8 cellular contexts compared by ENCODE assay signal in genomic region chr12:105330938-105331804, GRCh38. TPM values are rescaled to one million over a fixed set of nuclear protein-coding genes. Genes with fewer than 3 reads are reported as not detected.
DNase-seq lines count a peak whose midpoint lies in the region; ATAC-seq and TF ChIP-seq lines count a peak whose summit lies in the region.

No MANE protein-coding gene starts in this region.

- H3K36me3 Mint-ChIP-seq in activated CD4-positive, alpha-beta T cell treated with anti-CD3 and anti-CD28 coated beads for 36 hours (ENCODE audit: low read depth): no peaks in the 10 kb centered on the region
- no peaks in the 10 kb centered on the region for H3K36me3 Mint-ChIP-seq in endodermal cell (ENCODE audit: low read depth)
- H3K36me3 Mint-ChIP-seq in naive thymus-derived CD4-positive, alpha-beta T cell: peaks cover 0 to 10% (median 2%) of the 10 kb centered on the region in 5 donors

- WGBS in endodermal cell (ENCODE audit: insufficient coverage in 1 of 2, insufficient read length in 1 of 2), 2 experiments: 0 to 4% methylated on average over 1 to 46 of the region's 46 CpGs
- 7 to 12% methylated on average over 10 to 21 of the region's 46 CpGs for WGBS in upper lobe of left lung, 2 donors

- H3K9me3 ChIP-seq in A673 (ENCODE audit: low read depth, low read length, poor library complexity, severe bottlenecking): no peaks in the 10 kb centered on the region
- H3K9me3 ChIP-seq in HUES48 (ENCODE audit: control insufficient read depth, insufficient read depth, low read length): no peaks in the 10 kb centered on the region
- no peaks in the 10 kb centered on the region for H3K9me3 ChIP-seq in endodermal cell (ENCODE audit: control insufficient read depth, low read length)
- H3K9me3 ChIP-seq in naive thymus-derived CD4-positive, alpha-beta T cell (ENCODE audit: control insufficient read depth in 2 of 3, low read length in 3 of 3): no peaks in the 10 kb centered on the region
- H3K9me3 ChIP-seq in upper lobe of left lung: no peaks in the 10 kb centered on the region

- no peak for TF ChIP-seq POLR2A in GM18505 (IDR thresholded peaks at IDR 0.05; ENCODE audit: borderline replicate concordance, extremely low read depth, insufficient read depth, insufficient read length)
- no peak for TF ChIP-seq POLR2A in upper lobe of left lung (IDR thresholded peaks at IDR 0.05)

- TF ChIP-seq CTCF in A673 (conservative IDR thresholded peaks at IDR 0.05; ENCODE audit: low read depth, low read length) (no peak), endodermal cell (conservative IDR thresholded peaks at IDR 0.05) (no peak), upper lobe of left lung (IDR thresholded peaks at IDR 0.05) (no peak)

- no peaks in the 10 kb centered on the region for H3K9me3 Mint-ChIP-seq in activated CD4-positive, alpha-beta T cell treated with anti-CD3 and anti-CD28 coated beads for 36 hours (ENCODE audit: low read depth)
- no peaks in the 10 kb centered on the region for H3K9me3 Mint-ChIP-seq in endodermal cell
- no peaks in the 10 kb centered on the region for H3K9me3 Mint-ChIP-seq in naive thymus-derived CD4-positive, alpha-beta T cell

- TF ChIP-seq EP300 in upper lobe of left lung (IDR thresholded peaks at IDR 0.05): no peak

- no peaks in the 10 kb centered on the region for H3K27me3 ChIP-seq in A673 (replicated peaks; ENCODE audit: insufficient read depth, low read depth, low read length, poor library complexity)
- H3K27me3 ChIP-seq in HUES48 (ENCODE audit: control insufficient read depth, insufficient read depth, low read length): peaks cover 29% of the 10 kb centered on the region
- peaks cover 14% of the 10 kb centered on the region for H3K27me3 ChIP-seq in endodermal cell (ENCODE audit: control insufficient read depth, insufficient read depth, low read length, poor library complexity, severe bottlenecking)
- no peaks in the 10 kb centered on the region for H3K27me3 ChIP-seq in naive thymus-derived CD4-positive, alpha-beta T cell (ENCODE audit: control insufficient read depth in 2 of 2, insufficient read depth in 2 of 2, low read length in 2 of 2)
- peaks cover 0 to 10% (median 0%) of the 10 kb centered on the region in 4 donors for H3K27me3 ChIP-seq in upper lobe of left lung

- peak; percentile 13 for ATAC-seq in GM18505 (IDR thresholded peaks at IDR 0.05; ENCODE audit: unreplicated experiment)
- ATAC-seq in activated CD4-positive, alpha-beta T cell treated with anti-CD3 and anti-CD28 coated beads for 36 hours: peak; percentile 16
- peak; percentile 21 for ATAC-seq in naive thymus-derived CD4-positive, alpha-beta T cell
- ATAC-seq in upper lobe of left lung (ENCODE audit: low FRiP score in 2 of 2): peak in 1 of 2 donors; percentile 53

- H3K27ac ChIP-seq in A673 (ENCODE audit: low read depth, low read length, poor library complexity, severe bottlenecking) (no peak overlapping the region), HUES48 (ENCODE audit: low read depth, low read length) (peak overlapping the region; percentile 65), endodermal cell (ENCODE audit: low read depth, low read length) (no peak overlapping the region), upper lobe of left lung (peak overlapping the region in 3 of 4 donors; percentile 31 to 72 (median 44))
- peak overlapping the region; percentile 64 for H3K27ac ChIP-seq in naive thymus-derived CD4-positive, alpha-beta T cell (ENCODE audit: low read depth, low read length)

- H3K4me3 ChIP-seq in A673 (ENCODE audit: low read depth, low read length, poor library complexity, severe bottlenecking) (peak overlapping the region; percentile 63), HUES48 (ENCODE audit: low read depth, low read length) (peak overlapping the region; percentile 63), endodermal cell (ENCODE audit: low read length) (peak overlapping the region; percentile 85), upper lobe of left lung (peak overlapping the region; percentile 47 to 83 (median 73))
- H3K4me3 ChIP-seq in naive thymus-derived CD4-positive, alpha-beta T cell (ENCODE audit: low read length): peak overlapping the region; percentile 56

- DNase-seq in A673 (ENCODE audit: low spot score): peak; percentile 47
- peak; percentile 66 for DNase-seq in activated CD4-positive, alpha-beta T cell treated with anti-CD3 and anti-CD28 coated beads for 36 hours
- DNase-seq in endodermal cell: peak; percentile 77
- DNase-seq in naive thymus-derived CD4-positive, alpha-beta T cell: peak in 8 of 9 donors; percentile 10 to 40 (median 28)
- DNase-seq in upper lobe of left lung: peak in 1 of 2 donors; percentile 89
- DNase-seq in NCI-H446 treated with DMSO at 0.1 percent for 48 hours (lab: John Stamatoyannopoulos, UW): no peak

- H3K9ac ChIP-seq in HUES48 (ENCODE audit: low read depth, low read length) (no peak overlapping the region), endodermal cell (ENCODE audit: extremely low read depth, low read length, poor library complexity, severe bottlenecking) (peak overlapping the region; percentile 36)

- peaks cover 43% of the 10 kb centered on the region for H3K4me1 Mint-ChIP-seq in activated CD4-positive, alpha-beta T cell treated with anti-CD3 and anti-CD28 coated beads for 36 hours
- H3K4me1 Mint-ChIP-seq in endodermal cell: peaks cover 18% of the 10 kb centered on the region
- H3K4me1 Mint-ChIP-seq in naive thymus-derived CD4-positive, alpha-beta T cell: peaks cover 16 to 78% (median 29%) of the 10 kb centered on the region in 7 donors

- TSS peak; percentile 30 for BruUV-seq in A673 (replicated peaks; lab: Mats Ljungman, UMichigan)

- CTCF ChIA-PET in A673 (lab: Charles Lee): interaction anchor here (0.6 to 0.7 kb wide), 2 partner anchors 691 to 1483 kb away, joined by 3 to 9 read pairs; no protein-coding TSS in a partner anchor
- CTCF ChIA-PET in activated CD4-positive, alpha-beta T cell treated with anti-CD3 and anti-CD28 coated beads for 36 hours (lab: Charles Lee): interaction anchor here (0.5 to 2.2 kb wide), 4 partner anchors 11 to 1011 kb away, joined by 3 to 7 read pairs (median 4); no protein-coding TSS in a partner anchor
- CTCF ChIA-PET in naive thymus-derived CD4-positive, alpha-beta T cell (lab: Charles Lee): interaction anchor here (1.6 kb wide), 1 partner anchor 11 kb away, joined by 8 read pairs; no protein-coding TSS in a partner anchor

- H3K27ac Mint-ChIP-seq in activated CD4-positive, alpha-beta T cell treated with anti-CD3 and anti-CD28 coated beads for 36 hours: peak overlapping the region; percentile 80
- no peak overlapping the region for H3K27ac Mint-ChIP-seq in endodermal cell
- H3K27ac Mint-ChIP-seq in naive thymus-derived CD4-positive, alpha-beta T cell: peak overlapping the region; percentile 19 to 95 (median 78)

- H3K27me3 Mint-ChIP-seq in activated CD4-positive, alpha-beta T cell treated with anti-CD3 and anti-CD28 coated beads for 36 hours: no peaks in the 10 kb centered on the region
- peaks cover 35% of the 10 kb centered on the region for H3K27me3 Mint-ChIP-seq in endodermal cell (ENCODE audit: insufficient read depth)
- H3K27me3 Mint-ChIP-seq in naive thymus-derived CD4-positive, alpha-beta T cell: no peaks in the 10 kb centered on the region

- POLR2A ChIA-PET in A673 (lab: Charles Lee; ENCODE audit: low non-redundant PET): no interaction called here
- POLR2A ChIA-PET in activated CD4-positive, alpha-beta T cell treated with anti-CD3 and anti-CD28 coated beads for 36 hours (lab: Charles Lee): interaction anchor here (0.6 to 0.7 kb wide), 3 partner anchors 10 to 1443 kb away, joined by 3 read pairs; partner anchors contain the start of gene RIC8B
- POLR2A ChIA-PET in naive thymus-derived CD4-positive, alpha-beta T cell (lab: Charles Lee): interaction anchor here (0.6 to 2.3 kb wide), 2 partner anchors 27 to 96 kb away, joined by 3 to 16 read pairs; partner anchors contain the start of gene APPL2

- H3K36me3 ChIP-seq in A673 (ENCODE audit: insufficient read depth, low read length, poor library complexity, severe bottlenecking): no peaks in the 10 kb centered on the region
- no peaks in the 10 kb centered on the region for H3K36me3 ChIP-seq in HUES48 (ENCODE audit: control insufficient read depth, insufficient read depth, low read length)
- H3K36me3 ChIP-seq in endodermal cell (ENCODE audit: control insufficient read depth, insufficient read depth, low read length): no peaks in the 10 kb centered on the region
- H3K36me3 ChIP-seq in naive thymus-derived CD4-positive, alpha-beta T cell (ENCODE audit: control insufficient read depth in 2 of 3, insufficient read depth in 3 of 3, low read length in 3 of 3): no peaks in the 10 kb centered on the region
- no peaks in the 10 kb centered on the region for H3K36me3 ChIP-seq in upper lobe of left lung

- intact Hi-C loops in A673 (cut with micrococcal nuclease; ENCODE audit: unreplicated experiment): no loop called here
- intact Hi-C loops in activated CD4-positive, alpha-beta T cell treated with anti-CD3 and anti-CD28 coated beads for 36 hours (cut with DNase I, micrococcal nuclease): loop anchor here (1.0 to 5.0 kb wide), 9 partner anchors 95 to 1624 kb away; partner anchors contain the start of genes APPL2 (in 1 of the 2), NFYB (in 1 of the 2), NT5DC3 (in 1 of the 2) and POLR3B (in 1 of the 2)
- intact Hi-C loops in naive thymus-derived CD4-positive, alpha-beta T cell (cut with micrococcal nuclease): loop anchor here (1.0 to 10.0 kb wide), 15 partner anchors 11 to 1366 kb away; partner anchors contain the start of genes TCP11L2 (in 2 of the 2), WASHC4 (in 2 of the 2), CKAP4 (in 1 of the 2) and EID3 (in 1 of the 2)

- H3K4me1 ChIP-seq in A673 (ENCODE audit: insufficient read depth, low read length, poor library complexity, severe bottlenecking): peaks cover 9% of the 10 kb centered on the region
- H3K4me1 ChIP-seq in HUES48 (ENCODE audit: control insufficient read depth, insufficient read depth, low read length): peaks cover 38% of the 10 kb centered on the region
- H3K4me1 ChIP-seq in endodermal cell (ENCODE audit: control insufficient read depth, insufficient read depth, low read length): no peaks in the 10 kb centered on the region
- H3K4me1 ChIP-seq in naive thymus-derived CD4-positive, alpha-beta T cell (ENCODE audit: control insufficient read depth in 2 of 2, insufficient read depth in 2 of 2, low read length in 2 of 2): peaks cover 12 to 57% of the 10 kb centered on the region in 2 donors
- H3K4me1 ChIP-seq in upper lobe of left lung: peaks cover 9 to 20% (median 12%) of the 10 kb centered on the region in 4 donors

- peak overlapping the region; percentile 78 for H3K4me3 Mint-ChIP-seq in activated CD4-positive, alpha-beta T cell treated with anti-CD3 and anti-CD28 coated beads for 36 hours
- peak overlapping the region; percentile 64 for H3K4me3 Mint-ChIP-seq in endodermal cell
- peak overlapping the region; percentile 82 to 94 (median 87) for H3K4me3 Mint-ChIP-seq in naive thymus-derived CD4-positive, alpha-beta T cell

RNA-seq across cellular contexts. Expression of gene C12orf75, which starts 0.7 kb away (rescaled TPM):
- total RNA-seq in A673 (2021): 46.0 and 47.4 TPM in 2 replicates
- total RNA-seq in activated CD4-positive, alpha-beta T cell treated with anti-CD3 and anti-CD28 coated beads for 36 hours: 10 to 100 TPM; 53.8 to 59.9 TPM
- 10 to 100 TPM; 43.7 to 57.0 TPM for total RNA-seq in endodermal cell
- polyA plus RNA-seq in endodermal cell (2013, experiment 1 of 2): 43.2 TPM
- 43.9 TPM for polyA plus RNA-seq in endodermal cell (2013, experiment 2 of 2)
- total RNA-seq in naive thymus-derived CD4-positive, alpha-beta T cell: 100 to 1,000 TPM in 1 of 5 experiments, 10 to 100 TPM in 2, 1 to 10 TPM in 2; 5.5 to 146 (median 13.0) TPM
- 10 to 100 TPM; 23.3 to 29.1 TPM for polyA plus RNA-seq in naive thymus-derived CD4-positive, alpha-beta T cell
- 10 to 100 TPM in 2 of 6 donors, 1 to 10 TPM in 4; 1.0 to 15.0 (median 6.2) TPM for total RNA-seq in upper lobe of left lung

Comparison
In these comparisons a context has a peak if more than half of its experiments do, and no peak if none do; other contexts are left out.
1. H3K27ac ChIP-seq: peak in HUES48 (single experiment), naive thymus-derived CD4-positive, alpha-beta T cell (single experiment) and upper lobe of left lung (3 of 4); none in A673 (single experiment) and endodermal cell (single experiment).
2. Peak in every context shown above with its lines, with median percentiles within 50 percentile points of each other: H3K4me3 ChIP-seq and H3K4me3 Mint-ChIP-seq.